In genomic region chr12:57610553-57611115, GRCh38 we compare ENCODE assay signal across 8 cellular contexts. TPM values are rescaled to one million over a fixed set of nuclear protein-coding genes. Genes with fewer than 3 reads are reported as not detected.
A peak's percentile ranks its signal among the peaks of the same experiment; 100 is the strongest.
DNase-seq lines count a peak whose midpoint lies in the region; ATAC-seq and TF ChIP-seq lines count a peak whose summit lies in the region.

No MANE protein-coding gene starts in this region.

- no peaks in the 10 kb centered on the region; a peak in 1 of 5 replicates for H3K9me3 Mint-ChIP-seq in H9
- no peaks in the 10 kb centered on the region for H3K9me3 Mint-ChIP-seq in activated naive CD8-positive, alpha-beta T cell treated with anti-CD3 and anti-CD28 coated beads, Interleukin-2, amount 50 U/mL, for 24 hours

- H3K18ac ChIP-seq in H9 (ENCODE audit: insufficient read length, low read depth, low read length) = no peak overlapping the region

- intact Hi-C loops in spleen (cut with DNase I; ENCODE audit: low total_unique reads) = no loop called here

- peaks cover 23% of the 10 kb centered on the region for H3K23me2 ChIP-seq in H9 (ENCODE audit: insufficient read length, low read depth, low read length, poor library complexity, severe bottlenecking)

- H3K36me3 Mint-ChIP-seq in H9 (ENCODE audit: insufficient read depth in 1 of 3, low read depth in 3 of 3) = peaks cover 13 to 33% (median 31%) of the 10 kb centered on the region in 3 experiments
- H3K36me3 Mint-ChIP-seq in activated naive CD8-positive, alpha-beta T cell treated with anti-CD3 and anti-CD28 coated beads, Interleukin-2, amount 50 U/mL, for 24 hours (ENCODE audit: low read depth) = no peaks in the 10 kb centered on the region

- no peak overlapping the region for H2BK12ac ChIP-seq in H9 (ENCODE audit: insufficient read length, low read depth, low read length)

- H3K9ac ChIP-seq in H9 (ENCODE audit: extremely low read depth, insufficient read length, low read length) = no peak overlapping the region
- H3K9ac ChIP-seq in iPS-15b (ENCODE audit: low read depth, low read length) = no peak overlapping the region

- WGBS in H9 (ENCODE audit: extremely low coverage, insufficient read length, low lambda C conversion rate) = no CpG with 5 or more reads among the region's 30 CpGs
- 2 to 6% (median 5%) methylated on average over 15 to 30 of the region's 30 CpGs for WGBS in spleen, 5 donors

- H3T11ph ChIP-seq in H9 (ENCODE audit: low read length) = no peak overlapping the region

- H2BK15ac ChIP-seq in H9 (ENCODE audit: low read depth, low read length) = no peak overlapping the region

- no peak overlapping the region for H3K56ac ChIP-seq in H9 (ENCODE audit: insufficient read length, low read depth, low read length)

- H3K4me3 Mint-ChIP-seq in H9 = peak overlapping the region; percentile 76 to 92
- H3K4me3 Mint-ChIP-seq in activated naive CD8-positive, alpha-beta T cell treated with anti-CD3 and anti-CD28 coated beads, Interleukin-2, amount 50 U/mL, for 24 hours = peak overlapping the region; percentile 56

- H3K4me2 ChIP-seq in H9 (ENCODE audit: insufficient read depth, insufficient read length, low read length) = peak overlapping the region; percentile 89

- DNase-seq in H9 (no peak), spleen (no peak), NCI-H2196 treated with DMSO at 0.1 percent for 48 hours (lab: John Stamatoyannopoulos, UW; ENCODE audit: unreplicated experiment) (no peak), NCI-H2227 treated with DMSO at 0.1 percent for 48 hours (lab: John Stamatoyannopoulos, UW) (no peak)
- DNase-seq in activated naive CD8-positive, alpha-beta T cell treated with anti-CD3 and anti-CD28 coated beads, Interleukin-2, amount 50 U/mL, for 24 hours = peak; percentile 18
- DNase-seq in stimulated activated CD4-positive, alpha-beta T cell treated with anti-CD3 and anti-CD28 coated beads, Interleukin-4, amount 100 ng/mL, for 24 hours = no peak
- no peak for DNase-seq in NK-92 treated with Interleukin-12 subunit alpha and Interleukin-12 subunit beta, amount 100 ng/mL, for 24 hours (lab: John Stamatoyannopoulos, UW)

- H3K36me3 ChIP-seq in iPS-15b (ENCODE audit: control insufficient read depth, insufficient read depth, low read length) (peaks cover 2% of the 10 kb centered on the region), spleen (peaks cover 0 to 22% (median 0%) of the 10 kb centered on the region in 6 donors)

- no peak overlapping the region for H3K27ac Mint-ChIP-seq in H9
- no peak overlapping the region for H3K27ac Mint-ChIP-seq in activated naive CD8-positive, alpha-beta T cell treated with anti-CD3 and anti-CD28 coated beads, Interleukin-2, amount 50 U/mL, for 24 hours

- peaks cover 32 to 36% of the 10 kb centered on the region in 2 experiments for H3K4me1 Mint-ChIP-seq in H9
- peaks cover 12% of the 10 kb centered on the region for H3K4me1 Mint-ChIP-seq in activated naive CD8-positive, alpha-beta T cell treated with anti-CD3 and anti-CD28 coated beads, Interleukin-2, amount 50 U/mL, for 24 hours

- no peak overlapping the region for H3K4ac ChIP-seq in H9 (ENCODE audit: low read depth, low read length)

- H3K4me1 ChIP-seq in H9 (ENCODE audit: insufficient read depth, low read length) (no peaks in the 10 kb centered on the region; the same call in 1 of the 2 replicates), iPS-15b (ENCODE audit: control insufficient read depth, insufficient read depth, low read length) (peaks cover 7% of the 10 kb centered on the region), spleen (peaks cover 13 to 65% (median 49%) of the 10 kb centered on the region in 6 donors)

- no peaks in the 10 kb centered on the region for H3K79me2 ChIP-seq in H9 (ENCODE audit: insufficient read depth, low read length)

- H4K91ac ChIP-seq in H9 (ENCODE audit: insufficient read length, low read depth, low read length) = no peak overlapping the region

- H3K27me3 ChIP-seq in H9 (ENCODE audit: insufficient read depth, low read length) (peaks cover 2% of the 10 kb centered on the region; the same call in 1 of the 2 replicates), iPS-15b (ENCODE audit: control insufficient read depth, insufficient read depth, low read length) (peaks cover 47% of the 10 kb centered on the region), spleen (replicated peaks in 1 of 7) (peaks cover 0 to 78% (median 35%) of the 10 kb centered on the region in 7 donors)

- TF ChIP-seq CTCF in H9 (conservative IDR thresholded peaks at IDR 0.05) = no peak
- TF ChIP-seq CTCF in spleen (IDR thresholded peaks at IDR 0.05 in 8 of 11, conservative IDR thresholded peaks at IDR 0.05 in 3 of 11) = no peak

- H3K27ac ChIP-seq in H9 (ENCODE audit: insufficient read length, low read depth, low read length) (no peak overlapping the region), spleen (peak overlapping the region in 7 of 8 donors; percentile 29 to 83 (median 69))

- peak overlapping the region; percentile 50 for H3K4me3 ChIP-seq in iPS-15b (ENCODE audit: low read depth, low read length)
- H3K4me3 ChIP-seq in spleen = peak overlapping the region; percentile 33 to 80 (median 48)

- H4K8ac ChIP-seq in H9 (replicated peaks; ENCODE audit: insufficient read length, low read depth, low read length) = no peak overlapping the region

- H2BK5ac ChIP-seq in H9 (ENCODE audit: insufficient read length, low read length) = no peak overlapping the region

- no peaks in the 10 kb centered on the region for H3K79me1 ChIP-seq in H9 (ENCODE audit: insufficient read depth, low read depth, low read length, poor library complexity, severe bottlenecking)

- H3K27me3 Mint-ChIP-seq in H9 (ENCODE audit: low read depth) = peaks cover 15% of the 10 kb centered on the region
- peaks cover 12% of the 10 kb centered on the region for H3K27me3 Mint-ChIP-seq in activated naive CD8-positive, alpha-beta T cell treated with anti-CD3 and anti-CD28 coated beads, Interleukin-2, amount 50 U/mL, for 24 hours

- no peak overlapping the region for H3K14ac ChIP-seq in H9 (ENCODE audit: insufficient read depth, low read length)

- H3K9me3 ChIP-seq in H9 (ENCODE audit: control insufficient read depth, low read depth, low read length) (no peaks in the 10 kb centered on the region), iPS-15b (ENCODE audit: control insufficient read depth, insufficient read depth, low read length) (no peaks in the 10 kb centered on the region), spleen (no peaks in the 10 kb centered on the region)

- no peak overlapping the region for H2AK5ac ChIP-seq in H9 (ENCODE audit: insufficient read length, low read length)

- H2BK120ac ChIP-seq in H9 (ENCODE audit: low read depth, low read length, poor library complexity, severe bottlenecking) = no peak overlapping the region

- H2BK20ac ChIP-seq in H9 (ENCODE audit: low read depth, low read length, poor library complexity, severe bottlenecking) = no peak overlapping the region

- ATAC-seq in activated naive CD8-positive, alpha-beta T cell treated with anti-CD3 and anti-CD28 coated beads, Interleukin-2, amount 50 U/mL, for 24 hours = no peak

- H4K5ac ChIP-seq in H9 (ENCODE audit: insufficient read length, low read depth, low read length) = no peak overlapping the region

- no peak overlapping the region for H3K23ac ChIP-seq in H9 (ENCODE audit: insufficient read length, low read depth, low read length)

- no peak for TF ChIP-seq POLR2A in spleen (IDR thresholded peaks at IDR 0.05)

- H2AFZ ChIP-seq in H9 (ENCODE audit: low read length) = no peak overlapping the region

- no peaks in the 10 kb centered on the region for H4K20me1 ChIP-seq in H9 (ENCODE audit: control insufficient read depth, insufficient read depth, insufficient read length)

RNA-seq across cellular contexts. Expression of gene ARHGEF25, which starts 0.6 kb away (rescaled TPM):
- total RNA-seq in H9 (2021) (22.6 and 24.4 TPM in 2 replicates), spleen (10 to 100 TPM in 6 of 7 donors, 1 to 10 TPM in 1; 9.3 to 19.5 (median 14.8) TPM)
- polyA plus RNA-seq in spleen = 10 to 100 TPM; 13.7 to 26.6 (median 22.5) TPM

RNA-seq across cellular contexts. Expression of gene DTX3, which starts 6.0 kb away (rescaled TPM):
- 65.2 and 67.5 TPM in 2 replicates for total RNA-seq in H9 (2021)
- total RNA-seq in spleen = 10 to 100 TPM; 15.3 to 30.7 (median 21.0) TPM
- polyA plus RNA-seq in spleen = 10 to 100 TPM; 13.7 to 24.3 (median 22.2) TPM

RNA-seq across cellular contexts. Expression of gene PIP4K2C, which starts 19.6 kb away (rescaled TPM):
- total RNA-seq in H9 (2021) (37.1 and 40.7 TPM in 2 replicates), spleen (10 to 100 TPM; 15.0 to 20.9 (median 18.8) TPM)
- 1 to 10 TPM; 5.7 to 7.5 (median 6.3) TPM for polyA plus RNA-seq in spleen

RNA-seq across cellular contexts. Expression of gene B4GALNT1, which starts 22.4 kb away (rescaled TPM):
- total RNA-seq in H9 (2021) = 2.3 and 2.6 TPM in 2 replicates
- total RNA-seq in spleen = 1 to 10 TPM in 3 of 7 donors, under 1 TPM in 4; 0.39 to 2.2 (median 0.79) TPM
- polyA plus RNA-seq in spleen = 1 to 10 TPM in 1 of 3 donors, under 1 TPM in 2; 0.83 to 1.5 (median 0.93) TPM
